8 cellular contexts compared by ENCODE assay signal in the genomic region with DNA sequence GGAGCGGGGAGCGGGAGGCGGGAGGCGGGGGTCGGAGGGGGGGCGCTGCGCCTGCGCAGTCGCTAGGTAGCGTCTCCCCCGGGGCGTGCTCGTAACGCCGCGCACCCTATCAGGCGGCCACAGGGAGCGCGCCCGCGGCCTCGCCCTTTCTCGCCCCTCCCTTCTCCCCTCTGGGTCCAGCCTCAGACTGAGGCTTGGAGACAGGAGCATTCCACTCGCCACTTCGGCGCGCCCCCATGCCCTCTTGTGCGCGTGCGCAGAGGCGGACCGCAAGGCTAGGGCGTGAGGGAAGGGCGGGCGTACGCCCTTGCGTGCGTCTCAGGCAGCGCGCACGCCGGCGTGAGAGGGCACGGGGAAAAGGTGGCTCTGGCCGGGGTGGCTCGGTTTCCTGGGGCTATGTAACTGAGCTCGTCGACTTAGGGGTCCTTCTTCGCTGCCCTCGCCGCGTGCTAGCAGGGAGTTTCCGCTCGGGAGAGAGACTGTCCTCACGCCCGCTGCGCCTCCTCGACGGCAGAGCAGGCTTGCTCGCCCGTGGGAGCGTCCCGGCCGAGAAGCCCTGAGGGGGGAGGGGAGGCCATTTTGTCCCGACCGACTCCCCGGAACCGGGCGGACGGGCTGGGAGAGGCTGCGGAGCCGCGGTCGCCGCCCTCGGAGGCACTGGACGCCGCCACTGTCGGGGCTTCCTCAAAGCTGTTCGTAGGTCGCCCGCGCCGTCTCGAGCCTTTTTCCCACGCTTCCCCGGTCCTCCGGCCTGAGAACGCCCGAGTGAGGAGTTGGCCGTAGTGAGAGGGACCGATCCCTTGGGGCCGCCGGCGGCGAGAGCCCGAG. TPM values are rescaled to one million over a fixed set of nuclear protein-coding genes. Genes with fewer than 3 reads are reported as not detected.
DNase-seq lines count a peak whose midpoint lies in the region; ATAC-seq and TF ChIP-seq lines count a peak whose summit lies in the region.

A gene (plus strand): TSS at position 316 of the 828 bp plus-strand sequence. CDS start 525 bp downstream, outside the sequence.

- peak within 1 kb of the TSS; percentile 95 for H3K27ac Mint-ChIP-seq in endothelial cell (ENCODE audit: unreplicated experiment)

- H3K4me1 Mint-ChIP-seq in endothelial cell (ENCODE audit: unreplicated experiment), result peaks cover 23% of the 10 kb centered on the region

- H3K27ac ChIP-seq in OCI-LY3 (ENCODE audit: low read length), result peak within 1 kb of the TSS; percentile 73

- peak; percentile 84 for ATAC-seq in GM21515 (IDR thresholded peaks at IDR 0.05; ENCODE audit: unreplicated experiment)

- H3K9me3 Mint-ChIP-seq in endothelial cell (ENCODE audit: unreplicated experiment), result no peaks in the 10 kb centered on the region

- H3K27me3 Mint-ChIP-seq in endothelial cell (ENCODE audit: unreplicated experiment), result peaks cover 6% of the 10 kb centered on the region

- H3K4me1 ChIP-seq in OCI-LY3 (ENCODE audit: low read length), result peaks cover 14% of the 10 kb centered on the region

- peak within 1 kb of the TSS; percentile 88 for H3K4me2 ChIP-seq in OCI-LY3 (ENCODE audit: low read length)

- peak within 1 kb of the TSS; percentile 98 for H3K4me3 Mint-ChIP-seq in endothelial cell (ENCODE audit: unreplicated experiment)

- peaks cover 10% of the 10 kb centered on the region for H3K36me3 ChIP-seq in OCI-LY3 (replicated peaks; ENCODE audit: low read depth, low read length)

- no peak for TF ChIP-seq CTCF in OCI-LY3 (IDR thresholded peaks at IDR 0.05; ENCODE audit: low read depth, low read length)
- no peak for TF ChIP-seq CTCF in endothelial cell (IDR thresholded peaks at IDR 0.05; ENCODE audit: unreplicated experiment)

- no peaks in the 10 kb centered on the region for H3K9me3 ChIP-seq in OCI-LY3 (ENCODE audit: insufficient read depth, low read length)

- H3K9ac ChIP-seq in OCI-LY3 (ENCODE audit: low read length), result peak within 1 kb of the TSS; percentile 84

- H3K27me3 ChIP-seq in OCI-LY3 (ENCODE audit: low read depth, low read length), result no peaks in the 10 kb centered on the region

- H4K20me1 ChIP-seq in OCI-LY3 (ENCODE audit: insufficient read depth, low read length), result peaks cover 32% of the 10 kb centered on the region

- peak within 1 kb of the TSS; percentile 77 for H2AFZ ChIP-seq in OCI-LY3 (ENCODE audit: low read depth, low read length)

- peaks cover 5% of the 10 kb centered on the region for H3K36me3 Mint-ChIP-seq in endothelial cell (ENCODE audit: low read depth, unreplicated experiment)

- H3K79me2 ChIP-seq in OCI-LY3 (ENCODE audit: low read length), result peaks cover 51% of the 10 kb centered on the region

- DNase-seq in D341Med (ENCODE audit: low spot score) (peak; percentile 97), HuH-7 (ENCODE audit: low spot score) (peak; percentile 94), endothelial cell (ENCODE audit: low spot score) (peak; percentile 99), middle frontal gyrus (ENCODE audit: extremely low spot score, low spot score) (peak; percentile 97)
- DNase-seq in activated CD8-positive, alpha-beta memory T cell treated with anti-CD3 and anti-CD28 coated beads, Interleukin-2, amount 50 U/mL, for 48 hours, result peak; percentile 100
- peak; percentile 97 to 100 for DNase-seq in stimulated activated CD8-positive, alpha-beta memory T cell treated with anti-CD3 and anti-CD28 coated beads, Interleukin-2, amount 100 ng/mL, for 48 hours (ENCODE audit: low read depth in 2 of 2)

- peak within 1 kb of the TSS; percentile 94 for H3K4me3 ChIP-seq in OCI-LY3 (ENCODE audit: low read length)

RNA-seq across cellular contexts. Expression of the gene that starts here (rescaled TPM):
- 130 TPM for total RNA-seq in endothelial cell (ENCODE audit: unreplicated experiment)

Comparison
In these comparisons a context has a peak if more than half of its experiments do, and no peak if none do; other contexts are left out.
1. Peak in every context shown above with its lines: DNase-seq, ATAC-seq, H3K4me3 ChIP-seq and H3K27ac ChIP-seq.